11 cellular contexts compared by ENCODE assay signal in genomic region chr20:62159835-62160234, GRCh38. TPM values are rescaled to one million over a fixed set of nuclear protein-coding genes. Genes with fewer than 3 reads are reported as not detected.
A peak's percentile ranks its signal among the peaks of the same experiment; 100 is the strongest.
DNase-seq lines count a peak whose midpoint lies in the region; ATAC-seq lines count a peak whose summit lies in the region.
"Had no signal": no experiment of that assay in that cellular context is flagged by ENCODE, and none has a peak within 500 bp of the region (broad histone marks: within the 10 kb centered on the region; RNA-seq: fewer than 3 reads in every experiment).

No MANE protein-coding gene starts in this region.

- ATAC-seq in esophagus mucosa (peak; percentile 78), GM18870 (IDR thresholded peaks at IDR 0.05; ENCODE audit: unreplicated experiment) (no peak)
- peak; percentile 91 for ATAC-seq in stimulated activated effector memory CD8-positive, alpha-beta T cell treated with anti-CD3 and anti-CD28 coated beads, Interleukin-12 subunit alpha, Interleukin-12 subunit beta, amount 100 ng/mL, for 72 hours
- ATAC-seq: A549 had no signal

- DNase-seq in activated T-cell treated with anti-CD3 and anti-CD28 coated beads for 24 hours (ENCODE audit: low read depth) (peak; percentile 57), SKM-1 treated with dmso at 0.1 percent for 144 hours (lab: John Stamatoyannopoulos, UW; ENCODE audit: unreplicated experiment) (no peak), DMS 273 treated with DMSO at 0.1 percent for 48 hours (lab: John Stamatoyannopoulos, UW) (no peak)
- DNase-seq in activated T-cell treated with anti-CD3 and anti-CD28 coated beads, Interleukin-2, amount 50 U/mL, for 1 hour, result no peak
- peak; percentile 41 to 53 for DNase-seq in activated CD4-positive, alpha-beta T cell treated with anti-CD3 and anti-CD28 coated beads for 4 hours
- DNase-seq in stimulated activated effector memory CD8-positive, alpha-beta T cell treated with anti-CD3 and anti-CD28 coated beads, Interleukin-12 subunit alpha, Interleukin-12 subunit beta, amount 100 ng/mL, for 72 hours (ENCODE audit: low spot score in 2 of 2), result peak; percentile 67 to 87
- DNase-seq: NCI-H1105 treated with DMSO at 0.1 percent for 48 hours had no signal

- H3K4me3 Mint-ChIP-seq in stimulated activated effector memory CD8-positive, alpha-beta T cell treated with anti-CD3 and anti-CD28 coated beads, Interleukin-12 subunit alpha, Interleukin-12 subunit beta, amount 100 ng/mL, for 72 hours, result peak overlapping the region; percentile 52
- H3K4me3 Mint-ChIP-seq: central memory CD8-positive, alpha-beta T cell had no signal

- H3K27ac Mint-ChIP-seq in stimulated activated effector memory CD8-positive, alpha-beta T cell treated with anti-CD3 and anti-CD28 coated beads, Interleukin-12 subunit alpha, Interleukin-12 subunit beta, amount 100 ng/mL, for 72 hours, result peak overlapping the region; percentile 82

- peaks cover 43% of the 10 kb centered on the region for H3K36me3 Mint-ChIP-seq in stimulated activated effector memory CD8-positive, alpha-beta T cell treated with anti-CD3 and anti-CD28 coated beads, Interleukin-12 subunit alpha, Interleukin-12 subunit beta, amount 100 ng/mL, for 72 hours

- no peaks in the 10 kb centered on the region for H3K9me3 Mint-ChIP-seq in stimulated activated effector memory CD8-positive, alpha-beta T cell treated with anti-CD3 and anti-CD28 coated beads, Interleukin-12 subunit alpha, Interleukin-12 subunit beta, amount 100 ng/mL, for 72 hours
- H3K9me3 Mint-ChIP-seq: central memory CD8-positive, alpha-beta T cell had no signal

- H3K4me1 Mint-ChIP-seq in stimulated activated effector memory CD8-positive, alpha-beta T cell treated with anti-CD3 and anti-CD28 coated beads, Interleukin-12 subunit alpha, Interleukin-12 subunit beta, amount 100 ng/mL, for 72 hours, result peaks cover 30% of the 10 kb centered on the region

RNA-seq across cellular contexts. Expression of gene SS18L1, which starts 16.3 kb away (rescaled TPM):
- 6.9 TPM for total RNA-seq in esophagus mucosa

RNA-seq across cellular contexts. Expression of gene PSMA7, which starts 16.6 kb away (rescaled TPM):
- 177 TPM for total RNA-seq in esophagus mucosa

RNA-seq across cellular contexts. Expression of gene MTG2, which starts 23.0 kb away (rescaled TPM):
- 20.2 TPM for total RNA-seq in esophagus mucosa

RNA-seq across cellular contexts. Expression of gene LSM14B, which starts 37.6 kb away (rescaled TPM):
- 28.7 TPM for total RNA-seq in esophagus mucosa

Comparison
In these comparisons a context has a peak if more than half of its experiments do, and no peak if none do; other contexts are left out.
1. DNase-seq: peak in activated T-cell treated with anti-CD3 and anti-CD28 coated beads for 24 hours (single experiment), activated CD4-positive, alpha-beta T cell treated with anti-CD3 and anti-CD28 coated beads for 4 hours (2 of 2) and stimulated activated effector memory CD8-positive, alpha-beta T cell treated with anti-CD3 and anti-CD28 coated beads, Interleukin-12 subunit alpha, Interleukin-12 subunit beta, amount 100 ng/mL, for 72 hours (2 of 2); none in activated T-cell treated with anti-CD3 and anti-CD28 coated beads, Interleukin-2, amount 50 U/mL, for 1 hour (single experiment), SKM-1 treated with dmso at 0.1 percent for 144 hours (single experiment) and DMS 273 treated with DMSO at 0.1 percent for 48 hours (single experiment).